In genomic region chr10:23198940-23199767, GRCh38 we compare ENCODE assay signal across 21 cellular contexts. TPM values are rescaled to one million over a fixed set of nuclear protein-coding genes. Genes with fewer than 3 reads are reported as not detected.
DNase-seq lines count a peak whose midpoint lies in the region; ATAC-seq and TF ChIP-seq lines count a peak whose summit lies in the region.
"Had no signal": no experiment of that assay in that cellular context is flagged by ENCODE, and none has a peak within 500 bp of the region (broad histone marks: within the 10 kb centered on the region; RNA-seq: fewer than 3 reads in every experiment).

No MANE protein-coding gene starts in this region.

- TF ChIP-seq CTCF in endodermal cell (conservative IDR thresholded peaks at IDR 0.05), result peak; percentile 39

- H3K27ac Mint-ChIP-seq in endodermal cell, result no peak overlapping the region
- H3K27ac Mint-ChIP-seq: activated naive CD4-positive, alpha-beta T cell treated with anti-CD3 and anti-CD28 coated beads, Interleukin-2, amount 50 U/mL, for 24 hours; immature natural killer cell; mesothelial cell of epicardium had no signal

- peak overlapping the region; percentile 51 for H3K4me3 Mint-ChIP-seq in endodermal cell
- H3K4me3 Mint-ChIP-seq: activated naive CD4-positive, alpha-beta T cell treated with anti-CD3 and anti-CD28 coated beads, Interleukin-2, amount 50 U/mL, for 24 hours; mesothelial cell of epicardium had no signal

- H3K36me3 ChIP-seq in endodermal cell (ENCODE audit: control insufficient read depth, insufficient read depth, low read length), result no peaks in the 10 kb centered on the region
- no peaks in the 10 kb centered on the region for H3K36me3 ChIP-seq in mesodermal cell (ENCODE audit: control insufficient read depth, insufficient read depth, low read length)
- H3K36me3 ChIP-seq: breast epithelium had no signal

- H3K4me1 ChIP-seq in endodermal cell (ENCODE audit: control insufficient read depth, insufficient read depth, low read length) (no peaks in the 10 kb centered on the region), mesodermal cell (ENCODE audit: control insufficient read depth, insufficient read depth, low read length, poor library complexity, severe bottlenecking) (no peaks in the 10 kb centered on the region)
- H3K4me1 ChIP-seq: breast epithelium had no signal

- no peaks in the 10 kb centered on the region for H3K36me3 Mint-ChIP-seq in endodermal cell (ENCODE audit: low read depth)
- H3K36me3 Mint-ChIP-seq: activated naive CD4-positive, alpha-beta T cell treated with anti-CD3 and anti-CD28 coated beads, Interleukin-2, amount 50 U/mL, for 24 hours; IgD-negative memory B cell; immature natural killer cell; mesothelial cell of epicardium had no signal

- H3K4me3 ChIP-seq in endodermal cell (ENCODE audit: low read length) (peak overlapping the region; percentile 75), mesodermal cell (ENCODE audit: extremely low read depth, insufficient read depth, low read length, poor library complexity, severe bottlenecking) (peak overlapping the region; percentile 28)
- H3K4me3 ChIP-seq: breast epithelium had no signal

- peaks cover 99% of the 10 kb centered on the region for H3K27me3 Mint-ChIP-seq in endodermal cell (ENCODE audit: insufficient read depth)

- ATAC-seq in GM19351 (IDR thresholded peaks at IDR 0.05; ENCODE audit: unreplicated experiment), result no peak
- no peak for ATAC-seq in HG02623 (IDR thresholded peaks at IDR 0.05; ENCODE audit: unreplicated experiment)

- DNase-seq in ELF-1 (ENCODE audit: low read depth, low spot score) (peak; percentile 72), NCI-H1105 treated with DMSO at 0.1 percent for 48 hours (lab: John Stamatoyannopoulos, UW) (peak; percentile 29), endodermal cell (peak; percentile 90), AG08396 (ENCODE audit: low spot score) (no peak), NCI-H1048 (lab: John Stamatoyannopoulos, UW) (no peak)
- DNase-seq: activated CD8-positive, alpha-beta memory T cell treated with anti-CD3 and anti-CD28 coated beads, Interleukin-2, amount 50 U/mL, for 48 hours; effector CD8-positive, alpha-beta T cell; immature natural killer cell; NCI-H1694 treated with DMSO at 0.1 percent for 48 hours; T-helper 1 cell had no signal

- no peaks in the 10 kb centered on the region for H3K9me3 Mint-ChIP-seq in endodermal cell
- H3K9me3 Mint-ChIP-seq: activated naive CD4-positive, alpha-beta T cell treated with anti-CD3 and anti-CD28 coated beads, Interleukin-2, amount 50 U/mL, for 24 hours; IgD-negative memory B cell; immature natural killer cell; mesothelial cell of epicardium had no signal

- H3K4me1 Mint-ChIP-seq in endodermal cell, result peaks cover 10% of the 10 kb centered on the region
- H3K4me1 Mint-ChIP-seq: IgD-negative memory B cell had no signal

- H3K9ac ChIP-seq in endodermal cell (ENCODE audit: extremely low read depth, low read length, poor library complexity, severe bottlenecking), result no peak overlapping the region

- peaks cover 100% of the 10 kb centered on the region for H3K27me3 ChIP-seq in endodermal cell (ENCODE audit: control insufficient read depth, insufficient read depth, low read length, poor library complexity, severe bottlenecking)

- H3K9me3 ChIP-seq in endodermal cell (ENCODE audit: control insufficient read depth, low read length), result peaks cover 3% of the 10 kb centered on the region
- H3K9me3 ChIP-seq in mesodermal cell (ENCODE audit: control insufficient read depth, low read length), result no peaks in the 10 kb centered on the region
- H3K9me3 ChIP-seq: breast epithelium had no signal

- WGBS in endodermal cell (ENCODE audit: insufficient coverage in 1 of 2, insufficient read length in 1 of 2), 2 experiments, result 0 to 1% methylated on average over 20 to 60 of the region's 60 CpGs
- 0 to 1% methylated on average over 47 to 51 of the region's 60 CpGs for WGBS in mesodermal cell (ENCODE audit: insufficient coverage in 2 of 2), 2 experiments

- H3K27ac ChIP-seq in endodermal cell (ENCODE audit: low read depth, low read length) (no peak overlapping the region), mesodermal cell (ENCODE audit: low read depth, low read length, severe bottlenecking) (no peak overlapping the region)
- H3K27ac ChIP-seq: breast epithelium had no signal

RNA-seq across cellular contexts. Expression of gene PTF1A, which starts 7.0 kb away (rescaled TPM):
- not detected for total RNA-seq in endodermal cell
- 8.0 TPM for polyA plus RNA-seq in endodermal cell (2013, experiment 1 of 2)
- 5.5 TPM for polyA plus RNA-seq in endodermal cell (2013, experiment 2 of 2)
- 0.33 TPM for polyA plus RNA-seq in mesodermal cell (2013, experiment 1 of 2)
- polyA plus RNA-seq in mesodermal cell (2013, experiment 2 of 2), result not detected
- total RNA-seq: breast epithelium, H4, mesothelial cell of epicardium, omental fat pad, skeletal muscle tissue, urinary bladder had no signal
- polyA plus RNA-seq: IgD-negative memory B cell, immature natural killer cell, urinary bladder had no signal

Comparison
In these comparisons a context has a peak if more than half of its experiments do, and no peak if none do; other contexts are left out.
1. DNase-seq: peak in ELF-1 (single experiment), NCI-H1105 treated with DMSO at 0.1 percent for 48 hours (single experiment) and endodermal cell (single experiment); none in AG08396 (single experiment) and NCI-H1048 (single experiment).